In the genomic region with DNA sequence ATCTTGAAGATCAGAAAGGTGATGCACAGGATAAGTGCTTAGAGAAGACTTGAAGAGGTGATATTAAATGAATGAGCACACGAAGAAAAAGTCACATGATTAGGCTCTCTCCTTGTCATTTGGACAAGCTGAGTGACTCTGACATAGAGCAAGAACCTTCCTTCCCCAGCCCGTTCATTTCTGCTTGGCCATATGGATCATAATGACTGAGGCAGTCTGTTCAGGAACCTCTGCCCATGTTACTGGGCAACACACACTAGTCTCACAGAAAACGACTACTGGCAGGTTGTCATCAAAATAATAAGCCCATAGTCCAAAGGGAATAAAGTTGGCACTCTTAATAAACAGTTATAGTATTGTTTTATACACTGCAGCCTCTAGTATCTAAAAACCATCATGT, we compare ENCODE assay signal across 30 cellular contexts.
"Had no signal": no experiment of that assay in that cellular context is flagged by ENCODE, and none has a peak within 500 bp of the region (broad histone marks: within the 10 kb centered on the region; RNA-seq: fewer than 3 reads in every experiment).

No MANE protein-coding gene starts in this region.

- H3K4me1 ChIP-seq: left lung, prostate gland, suprapubic skin, tibial artery, uterus had no signal

- H3K4me3 ChIP-seq: left lung, lung, neural progenitor cell, ovary, prostate gland, skin epidermis, suprapubic skin, thoracic aorta, tibial artery, uterus had no signal

- H3K27ac ChIP-seq: left lung, neural progenitor cell, neutrophil, ovary, prostate gland, skin epidermis, suprapubic skin, thoracic aorta, tibial artery, uterus had no signal

- H3K36me3 ChIP-seq: left lung, neural progenitor cell, neutrophil, ovary, prostate gland, suprapubic skin, thoracic aorta, tibial artery, uterus had no signal

- H3K27me3 ChIP-seq: left lung, neural progenitor cell, neutrophil, ovary, suprapubic skin, tibial artery, uterus had no signal

- ATAC-seq: left colon; left lung; natural killer cell; right cardiac atrium; sciatic nerve; stimulated activated effector memory CD8-positive, alpha-beta T cell treated with anti-CD3 and anti-CD28 coated beads, Interleukin-12 subunit alpha, Interleukin-12 subunit beta, amount 100 ng/mL, for 72 hours had no signal

- DNase-seq: hypothalamus; immature natural killer cell; kidney; left colon; left lung; mesendoderm; naive B cell; natural killer cell; nephron progenitor cell; occipital lobe; ovary; posterior cingulate gyrus; retina; right cardiac atrium; stimulated activated CD4-positive, alpha-beta T cell treated with anti-CD3 and anti-CD28 coated beads, Interleukin-12 subunit alpha, Interleukin-12 subunit beta, amount 100 ng/mL, for 4 hours; stimulated activated CD4-positive, alpha-beta T cell treated with anti-CD3 and anti-CD28 coated beads, Interleukin-15, amount 100 ng/mL, for 24 hours; stimulated activated CD4-positive, alpha-beta T cell treated with anti-CD3 and anti-CD28 coated beads, Interleukin-2, amount 100 ng/mL, for 24 hours; stimulated activated CD4-positive, alpha-beta T cell treated with anti-CD3 and anti-CD28 coated beads, Interleukin-4, amount 100 ng/mL, for 1 hour; stimulated activated naive CD4-positive, alpha-beta T cell; tibial artery; uterus had no signal

- H3K9me3 ChIP-seq: left lung, neutrophil, ovary, prostate gland, suprapubic skin, thoracic aorta, tibial artery, uterus had no signal
